15 cellular contexts compared by ENCODE assay signal in genomic region chr12:10354502-10354901, GRCh38. TPM values are rescaled to one million over a fixed set of nuclear protein-coding genes. Genes with fewer than 3 reads are reported as not detected.
DNase-seq lines count a peak whose midpoint lies in the region; ATAC-seq, FAIRE-seq and TF ChIP-seq lines count a peak whose summit lies in the region.
"Had no signal": no experiment of that assay in that cellular context is flagged by ENCODE, and none has a peak within 500 bp of the region (broad histone marks: within the 10 kb centered on the region; RNA-seq: fewer than 3 reads in every experiment).

No MANE protein-coding gene starts in this region.

- H2BK120ac ChIP-seq in mesenchymal stem cell (ENCODE audit: low read depth, low read length): no peak overlapping the region

- DNase-seq in EH (ENCODE audit: low read depth) (peak; percentile 64), K562 (ENCODE audit: extremely low read depth in 1 of 4, low spot score in 3 of 4) (no peak), mesenchymal stem cell (peak; percentile 73), GM12891 (ENCODE audit: insufficient read length, low spot score) (no peak), occipital lobe (lab: John Stamatoyannopoulos, UW) (no peak)
- DNase-seq: activated CD4-positive, alpha-beta T cell treated with anti-CD3 and anti-CD28 coated beads, Interleukin-2, amount 50 U/mL, for 48 hours; left colon; naive thymus-derived CD8-positive, alpha-beta T cell; Peyer's patch; T-helper 17 cell had no signal

- 63% methylated on average over 2 of the region's 2 CpGs for WGBS in HUES64
- WGBS in K562 (ENCODE audit: insufficient coverage, low coverage, missing lambda C conversion rate): 22% methylated on average over 2 of the region's 2 CpGs
- WGBS in mesenchymal stem cell: 19% methylated on average over 2 of the region's 2 CpGs

- H2BK5ac ChIP-seq in mesenchymal stem cell (ENCODE audit: low read depth, low read length, poor library complexity, severe bottlenecking): no peak overlapping the region

- H3K23ac ChIP-seq in mesenchymal stem cell (ENCODE audit: low read length in 2 of 2): no peak overlapping the region

- H3K27ac ChIP-seq in HUES64 (ENCODE audit: low read depth, low read length) (0 out of 2 replicates have a peak overlapping the region, but pooled peaks have one; percentile 30), K562 (ENCODE audit: extremely low read depth, low read depth, low read length) (no peak overlapping the region), mesenchymal stem cell (ENCODE audit: low read length, poor library complexity, severe bottlenecking) (no peak overlapping the region)
- H3K27ac ChIP-seq: BLaER1 treated with 17β-estradiol and CSF1 and Interleukin-3, amounts not matched to agents 10 nM and 100 nM; Peyer's patch had no signal

- H3K79me1 ChIP-seq in mesenchymal stem cell (replicated peaks; ENCODE audit: low read length, poor library complexity, severe bottlenecking): no peaks in the 10 kb centered on the region

- no peak for TF ChIP-seq RAD21 in K562 (CRISPR knock-in tag; conservative IDR thresholded peaks at IDR 0.05 in 1 of 2, IDR thresholded peaks at IDR 0.05 in 1 of 2)

- no peak overlapping the region for H2AK5ac ChIP-seq in mesenchymal stem cell (ENCODE audit: low read length, severe bottlenecking)

- TF ChIP-seq POLR2A in K562 (conservative IDR thresholded peaks at IDR 0.05): no peak
- no peak for TF ChIP-seq POLR2A in GM12891 (IDR thresholded peaks at IDR 0.05; ENCODE audit: low read depth, low read length)

- H3K9me1 ChIP-seq in K562 (ENCODE audit: control insufficient read depth, insufficient read depth, low read length): no peaks in the 10 kb centered on the region

- H3K4ac ChIP-seq in mesenchymal stem cell (ENCODE audit: low read depth in 1 of 2, low read length in 2 of 2): no peak overlapping the region

- no peaks in the 10 kb centered on the region for H3K36me3 ChIP-seq in HUES64 (ENCODE audit: insufficient read depth, low read length)
- H3K36me3 ChIP-seq in K562 (ENCODE audit: control insufficient read depth, insufficient read depth, low read length): no peaks in the 10 kb centered on the region
- no peaks in the 10 kb centered on the region for H3K36me3 ChIP-seq in mesenchymal stem cell (ENCODE audit: control insufficient read depth in 1 of 2, insufficient read depth in 2 of 2, low read depth in 1 of 2, low read length in 2 of 2)
- H3K36me3 ChIP-seq: BLaER1 treated with 17β-estradiol and CSF1 and Interleukin-3, amounts not matched to agents 10 nM and 100 nM; Peyer's patch had no signal

- H3K9me3 ChIP-seq in HUES64 (ENCODE audit: insufficient read depth, low read depth, low read length): 0 out of 2 replicates have a peak, but pooled peaks cover 3% of the 10 kb centered on the region
- H3K9me3 ChIP-seq in K562 (replicated peaks; ENCODE audit: control insufficient read depth, insufficient read depth, low read depth, low read length): no peaks in the 10 kb centered on the region
- no peaks in the 10 kb centered on the region for H3K9me3 ChIP-seq in mesenchymal stem cell (ENCODE audit: control insufficient read depth, low read length)
- H3K9me3 ChIP-seq: Peyer's patch had no signal

- ATAC-seq in K562: no peak
- no peak for ATAC-seq in GM18909 (IDR thresholded peaks at IDR 0.05; ENCODE audit: poor library complexity, unreplicated experiment)
- ATAC-seq in esophagus mucosa: no peak
- ATAC-seq: left colon; naive thymus-derived CD8-positive, alpha-beta T cell; T-helper 17 cell had no signal

- FAIRE-seq in K562 (lab: Jason Lieb, UNC) (no peak), GM12891 (lab: Jason Lieb, UNC) (no peak)

- peak overlapping the region in 1 of 2 experiments; percentile 84 for H3K18ac ChIP-seq in mesenchymal stem cell (ENCODE audit: low read depth in 1 of 2, low read length in 2 of 2)

- POLR2A ChIA-PET in K562 (lab: Yijun Ruan, JAX): no interaction called here

- intact Hi-C loops in K562 (cut with micrococcal nuclease): no loop called here

- no peak for TF ChIP-seq CTCF in K562 (IDR thresholded peaks at IDR 0.05 in 2 of 3, conservative IDR thresholded peaks at IDR 0.05 in 1 of 3; ENCODE audit: insufficient read depth in 2 of 3, low read depth in 1 of 3, low read length in 3 of 3)

- H2AFZ ChIP-seq in K562 (ENCODE audit: low read depth, low read length): peak overlapping the region; percentile 24; the same call in 1 of the 2 replicates
- peak overlapping the region; percentile 18 for H2AFZ ChIP-seq in mesenchymal stem cell (ENCODE audit: low read depth, low read length)

- H3K4me3 ChIP-seq in HUES64 (ENCODE audit: low read length) (no peak overlapping the region), K562 (no peak overlapping the region), mesenchymal stem cell (ENCODE audit: insufficient read depth in 1 of 2, low read depth in 1 of 2, low read length in 2 of 2) (no peak overlapping the region)
- H3K4me3 ChIP-seq: BLaER1 treated with 17β-estradiol and CSF1 and Interleukin-3, amounts not matched to agents 10 nM and 100 nM; Peyer's patch had no signal

- H3K79me2 ChIP-seq in K562 (ENCODE audit: control insufficient read depth, insufficient read depth, low read length): no peaks in the 10 kb centered on the region

- H3K4me1 ChIP-seq in HUES64 (ENCODE audit: insufficient read depth, low read length): peaks cover 5% of the 10 kb centered on the region; the same call in 1 of the 2 replicates
- H3K4me1 ChIP-seq in K562 (replicated peaks in 1 of 2; ENCODE audit: control insufficient read depth in 2 of 2, insufficient read depth in 2 of 2, low read length in 2 of 2): no peaks in the 10 kb centered on the region
- peaks cover 7% of the 10 kb centered on the region for H3K4me1 ChIP-seq in mesenchymal stem cell (ENCODE audit: control insufficient read depth, insufficient read depth, low read depth, low read length)
- H3K4me1 ChIP-seq: Peyer's patch had no signal

- CTCF ChIA-PET in K562 (lab: Yijun Ruan, JAX; ENCODE audit: low intra/inter-chr PET ratio): no interaction called here

- H3K4me2 ChIP-seq in K562 (ENCODE audit: insufficient read depth, low read length): no peak overlapping the region
- H3K4me2 ChIP-seq in mesenchymal stem cell (ENCODE audit: low read length, poor library complexity, severe bottlenecking): no peak overlapping the region
- H3K4me2 ChIP-seq: BLaER1 treated with 17β-estradiol and CSF1 and Interleukin-3, amounts not matched to agents 10 nM and 100 nM had no signal

- no peaks in the 10 kb centered on the region for H4K20me1 ChIP-seq in K562 (replicated peaks; ENCODE audit: control insufficient read depth, insufficient read depth, low read length)
- H4K20me1 ChIP-seq: BLaER1 treated with 17β-estradiol and CSF1 and Interleukin-3, amounts not matched to agents 10 nM and 100 nM had no signal

- H4K91ac ChIP-seq in mesenchymal stem cell (ENCODE audit: low read length): no peak overlapping the region

- H2BK15ac ChIP-seq in mesenchymal stem cell (ENCODE audit: low read depth, poor library complexity, severe bottlenecking): no peak overlapping the region

- peak overlapping the region in 1 of 2 experiments; percentile 15 for H3K14ac ChIP-seq in mesenchymal stem cell (ENCODE audit: low read length in 2 of 2)

- H2BK12ac ChIP-seq in mesenchymal stem cell (ENCODE audit: low read length in 2 of 2): peak overlapping the region; percentile 49 to 71

- H3K9ac ChIP-seq in HUES64 (ENCODE audit: low read depth, low read length) (no peak overlapping the region), K562 (ENCODE audit: insufficient read depth in 1 of 2, low read depth in 2 of 2, low read length in 2 of 2) (no peak overlapping the region), mesenchymal stem cell (ENCODE audit: low read length) (no peak overlapping the region)
- H3K9ac ChIP-seq: BLaER1 treated with 17β-estradiol and CSF1 and Interleukin-3, amounts not matched to agents 10 nM and 100 nM had no signal

- peak overlapping the region; percentile 70 for H4K8ac ChIP-seq in mesenchymal stem cell (ENCODE audit: low read length)

- TF ChIP-seq EP300 in K562 (IDR thresholded peaks at IDR 0.05; ENCODE audit: low read length): no peak

- no TSS peak for BruUV-seq in K562 (replicated peaks; lab: Mats Ljungman, UMichigan)

- in situ Hi-C loops in K562 (cut with MboI): no loop called here

- H3K27me3 ChIP-seq in HUES64 (ENCODE audit: insufficient read depth, low read length) (no peaks in the 10 kb centered on the region), K562 (ENCODE audit: control insufficient read depth in 2 of 2, insufficient read depth in 2 of 2, low read length in 2 of 2) (no peaks in the 10 kb centered on the region), mesenchymal stem cell (ENCODE audit: control insufficient read depth in 1 of 2, insufficient read depth in 1 of 2, low read length in 2 of 2) (no peaks in the 10 kb centered on the region)
- H3K27me3 ChIP-seq: BLaER1 treated with 17β-estradiol and CSF1 and Interleukin-3, amounts not matched to agents 10 nM and 100 nM; Peyer's patch had no signal

RNA-seq across cellular contexts. Expression of gene KLRK1, which starts 35.3 kb away (rescaled TPM):
- 0.25 TPM for polyA plus RNA-seq in HUES64 (2013, experiment 1 of 2)
- polyA plus RNA-seq in HUES64 (2013, experiment 2 of 2): not detected
- total RNA-seq in K562 (2011; cell fraction: chromatin; rRNA removed; ENCODE audit: low replicate concordance): 0.21 TPM in 1 of 2 replicates, not detected in the other
- total RNA-seq in K562 (2011; cell fraction: nucleolus; rRNA removed): not detected in 2 replicates
- total RNA-seq in K562 (2011; cell fraction: nucleoplasm; rRNA removed): not detected in 2 replicates
- total RNA-seq in K562 (2014; rRNA removed) (not detected in 2 replicates), K562 (2014; rRNA removed; fragmentation: Illumina TruSeq; extraction: Trizol) (0.07 TPM in 1 of 2 replicates, not detected in the other), K562 (2015; rRNA removed; fragmentation: Illumina TruSeq; extraction: Trizol) (not detected in 2 replicates), K562 (2021) (0.09 TPM in 2 replicates), occipital lobe (not detected), esophagus mucosa (not detected)
- polyA plus RNA-seq in K562 (2011; rRNA removed) (0.06 and 0.11 TPM in 2 replicates), K562 (2014; fragmentation: Illumina TruSeq; extraction: Trizol) (0.09 TPM in 1 of 2 replicates, not detected in the other), K562 (2014; fragmentation: Nextera tagmentation; extraction: Ambion mirVana) (under 1 TPM; 0.03 to 0.04 TPM), K562 (2014; rRNA removed) (not detected in 2 replicates)
- polyA plus RNA-seq in K562 (2011; cell fraction: cytosol; rRNA removed): 0.09 TPM in 1 of 2 replicates, not detected in the other
- 0.20 and 0.45 TPM in 2 replicates for polyA plus RNA-seq in K562 (2011; cell fraction: nucleus; rRNA removed)
- 0.05 and 0.10 TPM in 2 replicates for polyA plus RNA-seq in K562 (2012)
- not detected in 2 replicates for polyA minus RNA-seq in K562 (2011; rRNA and poly(A)+ RNA removed)
- 2.0 TPM in 1 of 2 replicates, not detected in the other for polyA minus RNA-seq in K562 (2011; cell fraction: cytosol; rRNA and poly(A)+ RNA removed)
- not detected in 2 replicates for polyA minus RNA-seq in K562 (2011; cell fraction: nucleus; rRNA and poly(A)+ RNA removed)
- polyA plus RNA-seq in mesenchymal stem cell (2013, experiment 1 of 2): 0.06 TPM
- polyA plus RNA-seq in mesenchymal stem cell (2013, experiment 2 of 2): 0.05 TPM
- 0.40 TPM for polyA plus RNA-seq in GM12891 (2012; ENCODE audit: low read depth, missing spikeins)
- total RNA-seq: G401 had no signal

RNA-seq across cellular contexts. Expression of gene KLRD1, which starts 46.8 kb away (rescaled TPM):
- not detected for polyA plus RNA-seq in HUES64 (2013, experiment 1 of 2)
- not detected for polyA plus RNA-seq in HUES64 (2013, experiment 2 of 2)
- 0.11 TPM in 1 of 2 replicates, not detected in the other for total RNA-seq in K562 (2011; cell fraction: chromatin; rRNA removed; ENCODE audit: low replicate concordance)
- total RNA-seq in K562 (2011; cell fraction: nucleolus; rRNA removed): not detected in 2 replicates
- 0.15 TPM in 1 of 2 replicates, not detected in the other for total RNA-seq in K562 (2011; cell fraction: nucleoplasm; rRNA removed)
- total RNA-seq in K562 (2014; rRNA removed) (not detected in 2 replicates), K562 (2014; rRNA removed; fragmentation: Illumina TruSeq; extraction: Trizol) (not detected in 2 replicates), K562 (2015; rRNA removed; fragmentation: Illumina TruSeq; extraction: Trizol) (not detected in 2 replicates), K562 (2021) (not detected in 2 replicates), occipital lobe (0.16 TPM), esophagus mucosa (not detected)
- polyA plus RNA-seq in K562 (2011; rRNA removed) (not detected in 2 replicates), K562 (2014; fragmentation: Illumina TruSeq; extraction: Trizol) (not detected in 2 replicates), K562 (2014; fragmentation: Nextera tagmentation; extraction: Ambion mirVana) (not detected), K562 (2014; rRNA removed) (not detected in 2 replicates)
- under 0.01 TPM in 1 of 2 replicates, not detected in the other for polyA plus RNA-seq in K562 (2011; cell fraction: cytosol; rRNA removed)
- polyA plus RNA-seq in K562 (2011; cell fraction: nucleus; rRNA removed): not detected in 2 replicates
- 0.01 TPM in 1 of 2 replicates, not detected in the other for polyA plus RNA-seq in K562 (2012)
- polyA minus RNA-seq in K562 (2011; rRNA and poly(A)+ RNA removed): not detected in 2 replicates
- not detected in 2 replicates for polyA minus RNA-seq in K562 (2011; cell fraction: cytosol; rRNA and poly(A)+ RNA removed)
- not detected in 2 replicates for polyA minus RNA-seq in K562 (2011; cell fraction: nucleus; rRNA and poly(A)+ RNA removed)
- polyA plus RNA-seq in mesenchymal stem cell (2013, experiment 1 of 2): 0.01 TPM
- polyA plus RNA-seq in mesenchymal stem cell (2013, experiment 2 of 2): 0.03 TPM
- polyA plus RNA-seq in GM12891 (2012; ENCODE audit: low read depth, missing spikeins): 0.33 TPM
- total RNA-seq: G401 had no signal

RNA-seq across cellular contexts. Expression of gene KLRC4, which starts 55.1 kb away (rescaled TPM):
- polyA plus RNA-seq in HUES64 (2013, experiment 1 of 2): not detected
- not detected for polyA plus RNA-seq in HUES64 (2013, experiment 2 of 2)
- 0.58 and 1.4 TPM in 2 replicates for total RNA-seq in K562 (2011; cell fraction: chromatin; rRNA removed; ENCODE audit: low replicate concordance)
- not detected in 2 replicates for total RNA-seq in K562 (2011; cell fraction: nucleolus; rRNA removed)
- total RNA-seq in K562 (2011; cell fraction: nucleoplasm; rRNA removed): 0.73 TPM in 1 of 2 replicates, not detected in the other
- not detected in 2 replicates for total RNA-seq in K562 (2014; rRNA removed)
- not detected in 2 replicates for total RNA-seq in K562 (2014; rRNA removed; fragmentation: Illumina TruSeq; extraction: Trizol)
- not detected in 2 replicates for total RNA-seq in K562 (2015; rRNA removed; fragmentation: Illumina TruSeq; extraction: Trizol)
- not detected in 2 replicates for total RNA-seq in K562 (2021)
- polyA plus RNA-seq in K562 (2011; rRNA removed): 0.17 and 0.34 TPM in 2 replicates
- not detected in 2 replicates for polyA plus RNA-seq in K562 (2011; cell fraction: cytosol; rRNA removed)
- polyA plus RNA-seq in K562 (2011; cell fraction: nucleus; rRNA removed): 0.76 TPM in 1 of 2 replicates, not detected in the other
- not detected in 2 replicates for polyA plus RNA-seq in K562 (2012)
- polyA plus RNA-seq in K562 (2014; fragmentation: Illumina TruSeq; extraction: Trizol): not detected in 2 replicates
- not detected for polyA plus RNA-seq in K562 (2014; fragmentation: Nextera tagmentation; extraction: Ambion mirVana)
- not detected in 2 replicates for polyA plus RNA-seq in K562 (2014; rRNA removed)
- 0.69 TPM in 1 of 2 replicates, not detected in the other for polyA minus RNA-seq in K562 (2011; rRNA and poly(A)+ RNA removed)
- not detected in 2 replicates for polyA minus RNA-seq in K562 (2011; cell fraction: cytosol; rRNA and poly(A)+ RNA removed)
- polyA minus RNA-seq in K562 (2011; cell fraction: nucleus; rRNA and poly(A)+ RNA removed): 0.44 TPM in 1 of 2 replicates, not detected in the other
- not detected for polyA plus RNA-seq in mesenchymal stem cell (2013, experiment 1 of 2)
- not detected for polyA plus RNA-seq in mesenchymal stem cell (2013, experiment 2 of 2)
- polyA plus RNA-seq in GM12891 (2012; ENCODE audit: low read depth, missing spikeins): 0.10 TPM
- not detected for total RNA-seq in occipital lobe
- not detected for total RNA-seq in esophagus mucosa
- total RNA-seq: G401, T-helper 17 cell had no signal

Comparison
In these comparisons a context has a peak if more than half of its experiments do, and no peak if none do; other contexts are left out.
1. DNase-seq: peak in EH (single experiment) and mesenchymal stem cell (single experiment); none in K562 (0 of 4), GM12891 (single experiment) and occipital lobe (single experiment).